8 cellular contexts compared by ENCODE assay signal in the genomic region with DNA sequence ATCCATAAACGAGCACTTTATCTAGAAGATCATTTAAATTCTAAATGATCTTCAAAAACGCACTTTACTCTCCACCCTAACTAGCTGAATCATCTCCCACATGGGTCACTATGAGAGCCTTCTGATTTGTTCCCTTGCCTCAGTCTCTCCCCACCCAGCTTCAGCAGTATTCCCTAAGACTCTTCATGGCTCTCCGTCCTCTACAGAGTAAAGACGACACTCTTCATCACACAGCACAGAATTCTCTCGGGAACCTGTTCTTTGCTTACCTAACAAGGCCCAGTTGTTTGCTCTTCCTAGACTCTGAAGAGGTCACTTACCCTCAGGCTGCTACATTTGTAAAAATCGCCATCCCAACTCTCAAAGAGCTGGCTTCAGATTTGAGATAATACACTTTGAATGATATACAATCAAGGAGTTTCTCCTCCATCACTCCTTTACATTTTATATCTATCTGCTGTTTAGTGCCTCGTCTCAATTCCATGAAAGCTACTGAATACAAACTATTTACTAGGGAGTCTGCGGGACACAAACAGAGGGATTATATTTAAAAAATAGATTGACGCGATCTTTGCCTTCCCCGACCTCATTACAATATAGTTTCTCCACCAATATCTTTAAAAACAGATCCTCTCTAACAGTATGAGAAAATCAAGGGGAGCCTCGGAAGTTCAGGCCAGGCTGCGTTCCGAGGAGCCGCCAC. TPM values are rescaled to one million over a fixed set of nuclear protein-coding genes. Genes with fewer than 3 reads are reported as not detected.
A peak's percentile ranks its signal among the peaks of the same experiment; 100 is the strongest.
DNase-seq lines count a peak whose midpoint lies in the region; ATAC-seq, FAIRE-seq and TF ChIP-seq lines count a peak whose summit lies in the region.

No MANE protein-coding gene starts in this region.

- H4K8ac ChIP-seq in H1 (ENCODE audit: extremely low read depth, insufficient read depth, low read length), result no peak overlapping the region

- POLR2A ChIA-PET in H1 (lab: Charles Lee; ENCODE audit: partially characterized antibody) (interaction anchor here (0.5 to 4.9 kb wide), 15 partner anchors 12 to 375 kb away, joined by 3 to 44 read pairs (median 5); partner anchors contain the start of genes CCT6B, FNDC8 and ZNF830), GM10248 (lab: Yijun Ruan, JAX) (interaction anchor here (0.9 to 1.6 kb wide), 2 partner anchors 11 to 15 kb away, joined by 3 to 6 read pairs; no protein-coding TSS in a partner anchor)

- H3K9me3 ChIP-seq in OCI-LY1 (ENCODE audit: low read length) (no peaks in the 10 kb centered on the region), H1 (ENCODE audit: insufficient read depth in 2 of 2, low read depth in 1 of 2, low read length in 1 of 2) (no peaks in the 10 kb centered on the region), osteoblast (ENCODE audit: low read depth, low read length) (no peaks in the 10 kb centered on the region)

- no peak for TF ChIP-seq RAD21 in H1 (IDR thresholded peaks at IDR 0.05 in 1 of 2, conservative IDR thresholded peaks at IDR 0.05 in 1 of 2; ENCODE audit: low read depth in 2 of 2, low read length in 2 of 2)

- H3K4me1 ChIP-seq in OCI-LY1 (ENCODE audit: insufficient read depth, low read length, severe bottlenecking) (peaks cover 19% of the 10 kb centered on the region), H1 (replicated peaks in 1 of 4; ENCODE audit: control insufficient read depth in 3 of 4, insufficient read depth in 4 of 4, low read length in 3 of 4) (peaks cover 0 to 6% (median 4%) of the 10 kb centered on the region in 4 experiments; a peak in 4 of 7 replicates), osteoblast (ENCODE audit: insufficient read depth, low read length) (peaks cover 16% of the 10 kb centered on the region)

- H3K27me3 ChIP-seq in OCI-LY1 (ENCODE audit: insufficient read depth, low read length), result no peaks in the 10 kb centered on the region
- no peaks in the 10 kb centered on the region for H3K27me3 ChIP-seq in H1 (replicated peaks in 1 of 4; ENCODE audit: control insufficient read depth in 3 of 4, extremely low read depth in 1 of 4, insufficient read depth in 3 of 4, low read length in 3 of 4)
- H3K27me3 ChIP-seq in osteoblast (ENCODE audit: insufficient read depth, low read length), result no peaks in the 10 kb centered on the region

- no peak for FAIRE-seq in H1 (lab: Jason Lieb, UNC)

- no peak overlapping the region for H2BK120ac ChIP-seq in H1 (replicated peaks; ENCODE audit: low read depth, low read length)

- no peak for TF ChIP-seq POLR2A in H1 (IDR thresholded peaks at IDR 0.05; ENCODE audit: control extremely low read depth in 1 of 2, low read depth in 2 of 2, low read length in 2 of 2)

- peaks cover 6% of the 10 kb centered on the region; the same call in 1 of the 2 replicates for H3K79me2 ChIP-seq in OCI-LY1 (ENCODE audit: insufficient read depth, low read length)
- H3K79me2 ChIP-seq in H1 (ENCODE audit: control insufficient read depth in 1 of 2, insufficient read depth in 2 of 2, low read length in 2 of 2), result peaks cover 3 to 39% of the 10 kb centered on the region in 2 experiments
- peaks cover 27% of the 10 kb centered on the region for H3K79me2 ChIP-seq in osteoblast (ENCODE audit: insufficient read depth, low read length)

- no peak overlapping the region for H3K56ac ChIP-seq in H1 (replicated peaks; ENCODE audit: insufficient read length, low read depth, low read length)

- H3K18ac ChIP-seq in H1 (ENCODE audit: extremely low read depth, low read length), result no peak overlapping the region

- H2BK15ac ChIP-seq in H1 (ENCODE audit: low read length), result no peak overlapping the region

- no peak overlapping the region for H3K14ac ChIP-seq in H1 (ENCODE audit: insufficient read length)

- CTCF ChIA-PET in H1 (lab: Charles Lee; ENCODE audit: partially characterized antibody), result interaction anchor here (0.7 kb wide), 1 partner anchor 435 kb away, joined by 3 read pairs; no protein-coding TSS in a partner anchor
- CTCF ChIA-PET in GM10248 (lab: Yijun Ruan, JAX), result interaction anchor here (1.0 to 7.4 kb wide), 3 partner anchors 13 to 24 kb away, joined by 3 to 45 read pairs (median 14); no protein-coding TSS in a partner anchor

- TF ChIP-seq CTCF in OCI-LY1 (IDR thresholded peaks at IDR 0.05; ENCODE audit: low read length), result no peak
- no peak for TF ChIP-seq CTCF in H1 (IDR thresholded peaks at IDR 0.05; ENCODE audit: control extremely low read depth in 1 of 3, insufficient read depth in 1 of 3, low read depth in 1 of 3, low read length in 3 of 3)
- no peak for TF ChIP-seq CTCF in osteoblast (IDR thresholded peaks at IDR 0.05; ENCODE audit: extremely low read depth, low read depth, low read length)
- no peak for TF ChIP-seq CTCF in GM10248 (IDR thresholded peaks at IDR 0.05; ENCODE audit: control extremely low read depth, extremely low read depth, low read depth, missing control alignments)

- H2BK12ac ChIP-seq in H1 (ENCODE audit: low read depth, low read length), result no peak overlapping the region

- no peak overlapping the region for H3K27ac ChIP-seq in OCI-LY1 (ENCODE audit: low read depth, low read length, poor library complexity, severe bottlenecking)
- no peak overlapping the region for H3K27ac ChIP-seq in H1 (ENCODE audit: low read depth, low read length)
- H3K27ac ChIP-seq in osteoblast (ENCODE audit: low read depth, low read length), result peak overlapping the region; percentile 94

- no peak for ATAC-seq in GM18907 (IDR thresholded peaks at IDR 0.05; ENCODE audit: unreplicated experiment)

- WGBS in H1 (ENCODE audit: extremely low coverage in 1 of 2, insufficient coverage in 1 of 2, insufficient read length in 1 of 2, insufficient replicate concordance in 2 of 2, low coverage in 1 of 2, low lambda C conversion rate in 2 of 2, missing lambda C conversion rate in 1 of 2), 2 experiments, result 24% methylated on average over 15 of the region's 15 CpGs; no CpG with 5 or more reads in 1 of the 2 experiments

- H4K20me1 ChIP-seq in OCI-LY1 (ENCODE audit: insufficient read depth, low read length) (no peaks in the 10 kb centered on the region), H1 (replicated peaks in 1 of 2; ENCODE audit: control insufficient read depth in 1 of 2, insufficient read depth in 2 of 2, low read length in 2 of 2) (no peaks in the 10 kb centered on the region), osteoblast (ENCODE audit: insufficient read depth, low read length) (no peaks in the 10 kb centered on the region)

- H2AFZ ChIP-seq in OCI-LY1 (ENCODE audit: low read length), result peak overlapping the region; percentile 39; the same call in 1 of the 2 replicates
- no peak overlapping the region for H2AFZ ChIP-seq in H1 (ENCODE audit: low read length)
- peak overlapping the region; percentile 82 for H2AFZ ChIP-seq in osteoblast (ENCODE audit: low read length)

- H3K79me1 ChIP-seq in H1 (ENCODE audit: low read depth, low read length), result peaks cover 3% of the 10 kb centered on the region; the same call in 1 of the 2 replicates

- no peak overlapping the region for H2AK5ac ChIP-seq in H1 (ENCODE audit: low read depth, low read length)

- H3K4me2 ChIP-seq in OCI-LY1 (ENCODE audit: low read length), result peak overlapping the region; percentile 88
- peak overlapping the region; percentile 60 to 90 for H3K4me2 ChIP-seq in H1 (ENCODE audit: insufficient read depth in 1 of 2, low read depth in 2 of 2, low read length in 2 of 2)
- H3K4me2 ChIP-seq in osteoblast (ENCODE audit: insufficient read depth, low read length), result peak overlapping the region; percentile 93

- no peak overlapping the region for H3K4ac ChIP-seq in H1 (replicated peaks; ENCODE audit: insufficient read length, low read depth, low read length)

- no peaks in the 10 kb centered on the region; the same call in 1 of the 2 replicates for H3K23me2 ChIP-seq in H1 (ENCODE audit: low read depth, low read length)

- H3K23ac ChIP-seq in H1 (ENCODE audit: insufficient read length), result no peak overlapping the region

- no peak overlapping the region for H2BK20ac ChIP-seq in H1 (ENCODE audit: low read length)

- TF ChIP-seq EP300 in H1 (IDR thresholded peaks at IDR 0.05; ENCODE audit: borderline replicate concordance in 1 of 2, low read depth in 2 of 2, low read length in 2 of 2), result no peak

- H3K9ac ChIP-seq in OCI-LY1 (ENCODE audit: low read length), result peak overlapping the region; percentile 95
- peak overlapping the region in 3 of 4 experiments; percentile 35 to 97 (median 90); a peak in 5 of 7 replicates for H3K9ac ChIP-seq in H1 (replicated peaks in 1 of 4; ENCODE audit: extremely low read depth in 1 of 4, low read depth in 3 of 4, low read length in 3 of 4)

- H4K91ac ChIP-seq in H1 (replicated peaks; ENCODE audit: insufficient read length, low read length), result no peak overlapping the region

- H2BK5ac ChIP-seq in H1 (ENCODE audit: low read depth, low read length), result no peak overlapping the region

- no peak for DNase-seq in H1 (ENCODE audit: low read depth in 1 of 2, low spot score in 2 of 2)
- DNase-seq in osteoblast (ENCODE audit: insufficient read length, low spot score, missing footprints), result peak; percentile 90
- no peak for DNase-seq in activated effector memory CD4-positive, alpha-beta T cell treated with Interleukin-2 at 50 U/mL for 16 hours
- DNase-seq in GM10248 (ENCODE audit: extremely low spot score), result no peak
- no peak for DNase-seq in DMS153 (lab: John Stamatoyannopoulos, UW)

- H3K36me3 ChIP-seq in OCI-LY1 (ENCODE audit: insufficient read depth, low read length) (no peaks in the 10 kb centered on the region; the same call in 1 of the 2 replicates), H1 (ENCODE audit: control insufficient read depth in 2 of 4, insufficient read depth in 4 of 4, low read length in 3 of 4) (peaks cover 0 to 15% (median 4%) of the 10 kb centered on the region in 4 experiments; a peak in 6 of 8 replicates), osteoblast (ENCODE audit: insufficient read depth, low read length) (no peaks in the 10 kb centered on the region)

- H3K4me3 ChIP-seq in GM08714 (ENCODE audit: low read length) (peak overlapping the region; percentile 85), OCI-LY1 (ENCODE audit: low read depth, low read length, poor library complexity, severe bottlenecking) (peak overlapping the region; percentile 86), H1 (ENCODE audit: extremely low read depth in 1 of 4, insufficient read depth in 2 of 4, low read depth in 3 of 4, low read length in 4 of 4) (peak overlapping the region; percentile 72 to 98 (median 76)), osteoblast (ENCODE audit: insufficient read depth, low read length) (peak overlapping the region; percentile 83)

- no peaks in the 10 kb centered on the region for H3K9me2 ChIP-seq in OCI-LY1 (ENCODE audit: low read depth, low read length)

- H4K5ac ChIP-seq in H1 (ENCODE audit: insufficient read length, low read depth, low read length), result no peak overlapping the region

- no peaks in the 10 kb centered on the region for H3F3A ChIP-seq in OCI-LY1 (ENCODE audit: insufficient read depth, low read length)

RNA-seq across cellular contexts. Expression of gene LIG3, which starts 0.5 kb away (rescaled TPM):
- 89.3 and 95.1 TPM in 2 replicates for total RNA-seq in H1 (2021; fragmentation: NEBNext Ultra II Directional; extraction: Animal tissue kit (Norgen Biotek cat#: 25700))
- 63.6 and 76.5 TPM in 2 replicates for polyA plus RNA-seq in H1 (2011; rRNA removed)
- polyA plus RNA-seq in H1 (2011; cell fraction: cytosol; rRNA removed), result 92.8 TPM
- 145 TPM for polyA plus RNA-seq in H1 (2011; cell fraction: nucleus; rRNA removed)
- polyA plus RNA-seq in H1 (2012, experiment 1 of 2), result 59.8 to 76.1 TPM (median 62.4 TPM) in 4 replicates
- polyA plus RNA-seq in H1 (2012, experiment 2 of 2), result 16.4 TPM
- polyA plus RNA-seq in H1 (2013, experiment 1 of 2), result 35.6 TPM
- polyA plus RNA-seq in H1 (2013, experiment 2 of 2), result 31.5 TPM
- 280 and 290 TPM in 2 replicates for polyA minus RNA-seq in H1 (2011; rRNA and poly(A)+ RNA removed)
- polyA minus RNA-seq in H1 (2011; cell fraction: cytosol; rRNA and poly(A)+ RNA removed), result 123 TPM
- polyA minus RNA-seq in H1 (2011; cell fraction: nucleus; rRNA and poly(A)+ RNA removed), result 185 TPM
- total RNA-seq in osteoblast, result 22.1 and 26.1 TPM in 2 replicates

RNA-seq across cellular contexts. Expression of gene ZNF830, which starts 18.5 kb away (rescaled TPM):
- total RNA-seq in H1 (2021; fragmentation: NEBNext Ultra II Directional; extraction: Animal tissue kit (Norgen Biotek cat#: 25700)), result 18.5 and 19.9 TPM in 2 replicates
- 3.9 and 4.2 TPM in 2 replicates for polyA plus RNA-seq in H1 (2011; rRNA removed)
- 9.5 TPM for polyA plus RNA-seq in H1 (2011; cell fraction: cytosol; rRNA removed)
- 4.5 TPM for polyA plus RNA-seq in H1 (2011; cell fraction: nucleus; rRNA removed)
- 10.8 to 11.4 TPM (median 11.2 TPM) in 4 replicates for polyA plus RNA-seq in H1 (2012, experiment 1 of 2)
- polyA plus RNA-seq in H1 (2012, experiment 2 of 2), result 2.3 TPM
- polyA plus RNA-seq in H1 (2013, experiment 1 of 2), result 11.0 TPM
- polyA plus RNA-seq in H1 (2013, experiment 2 of 2), result 10.9 TPM
- 3.4 and 4.3 TPM in 2 replicates for polyA minus RNA-seq in H1 (2011; rRNA and poly(A)+ RNA removed)
- polyA minus RNA-seq in H1 (2011; cell fraction: cytosol; rRNA and poly(A)+ RNA removed), result 4.0 TPM
- polyA minus RNA-seq in H1 (2011; cell fraction: nucleus; rRNA and poly(A)+ RNA removed), result 11.9 TPM
- 9.4 and 10.5 TPM in 2 replicates for total RNA-seq in osteoblast

RNA-seq across cellular contexts. Expression of gene CCT6B, which starts 18.5 kb away (rescaled TPM):
- total RNA-seq in H1 (2021; fragmentation: NEBNext Ultra II Directional; extraction: Animal tissue kit (Norgen Biotek cat#: 25700)), result 0.48 and 1.3 TPM in 2 replicates
- 0.53 and 0.67 TPM in 2 replicates for polyA plus RNA-seq in H1 (2011; rRNA removed)
- polyA plus RNA-seq in H1 (2011; cell fraction: cytosol; rRNA removed), result 0.97 TPM
- polyA plus RNA-seq in H1 (2011; cell fraction: nucleus; rRNA removed), result 0.54 TPM
- polyA plus RNA-seq in H1 (2012, experiment 1 of 2), result 0.30 to 1.2 TPM (median 0.86 TPM) in 4 replicates
- polyA plus RNA-seq in H1 (2012, experiment 2 of 2), result 0.14 TPM
- polyA plus RNA-seq in H1 (2013, experiment 1 of 2), result 1.1 TPM
- polyA plus RNA-seq in H1 (2013, experiment 2 of 2), result 1.1 TPM
- 0.16 and 0.59 TPM in 2 replicates for polyA minus RNA-seq in H1 (2011; rRNA and poly(A)+ RNA removed)
- 2.4 TPM for polyA minus RNA-seq in H1 (2011; cell fraction: cytosol; rRNA and poly(A)+ RNA removed)
- polyA minus RNA-seq in H1 (2011; cell fraction: nucleus; rRNA and poly(A)+ RNA removed), result 0.80 TPM
- 5.9 and 6.2 TPM in 2 replicates for total RNA-seq in osteoblast
